In genomic region chr6:251920-252319, GRCh38 we compare ENCODE assay signal across 13 cellular contexts. TPM values are rescaled to one million over a fixed set of nuclear protein-coding genes. Genes with fewer than 3 reads are reported as not detected.
DNase-seq lines count a peak whose midpoint lies in the region; ATAC-seq and TF ChIP-seq lines count a peak whose summit lies in the region.
"Had no signal": no experiment of that assay in that cellular context is flagged by ENCODE, and none has a peak within 500 bp of the region (broad histone marks: within the 10 kb centered on the region; RNA-seq: fewer than 3 reads in every experiment).

No MANE protein-coding gene starts in this region.

- intact Hi-C loops in activated naive CD4-positive, alpha-beta T cell treated with anti-CD3 and anti-CD28 coated beads for 36 hours (cut with micrococcal nuclease): loop anchor here (1.0 to 2.0 kb wide), 7 partner anchors 16 to 63 kb away; no protein-coding TSS in a partner anchor
- intact Hi-C loops in dorsolateral prefrontal cortex (cut with DNase I) (no loop called here), sciatic nerve (cut with DNase I) (no loop called here)

- peak; percentile 98 for ATAC-seq in activated T-helper 17 cell treated with anti-CD3 and anti-CD28 coated beads, Interleukin-2, amount 50 U/mL, for 72 hours (replicated peaks)
- no peak for ATAC-seq in SK-N-SH treated with all-trans-retinoic acid at 6 μM for 48 hours
- ATAC-seq in sciatic nerve: no peak
- ATAC-seq: right cardiac atrium had no signal

- no peak overlapping the region for H3K4me3 ChIP-seq in dorsolateral prefrontal cortex
- H3K4me3 ChIP-seq: transverse colon had no signal

- CTCF ChIA-PET in activated naive CD4-positive, alpha-beta T cell treated with anti-CD3 and anti-CD28 coated beads for 36 hours (lab: Charles Lee): no interaction called here

- H3K4me3 Mint-ChIP-seq in activated naive CD4-positive, alpha-beta T cell treated with anti-CD3 and anti-CD28 coated beads for 36 hours: no peak overlapping the region
- H3K4me3 Mint-ChIP-seq in activated T-helper 17 cell treated with anti-CD3 and anti-CD28 coated beads, Interleukin-2, amount 50 U/mL, for 72 hours: peak overlapping the region; percentile 69
- H3K4me3 Mint-ChIP-seq in stimulated activated naive CD8-positive, alpha-beta T cell treated with anti-CD3 and anti-CD28 coated beads, Interleukin-15, Interleukin-2, amounts not matched to agents 100 ng/mL and 50 ng/mL, for 24 hours: peak overlapping the region; percentile 21

- H3K27ac ChIP-seq in dorsolateral prefrontal cortex: no peak overlapping the region
- H3K27ac ChIP-seq: transverse colon had no signal

- no peak for DNase-seq in activated naive CD4-positive, alpha-beta T cell treated with anti-CD3 and anti-CD28 coated beads for 36 hours
- no peak for DNase-seq in activated naive CD4-positive, alpha-beta T cell treated with Interleukin-2 at 50 U/mL for 16 hours
- DNase-seq in HT1080 (ENCODE audit: low read depth): peak; percentile 71
- no peak for DNase-seq in dorsolateral prefrontal cortex
- DNase-seq in sciatic nerve (ENCODE audit: low spot score): no peak
- DNase-seq: activated effector memory CD4-positive, alpha-beta T cell treated with anti-CD3 and anti-CD28 coated beads, Interleukin-2, amount 50 U/mL, for 16 hours; DND-41; right cardiac atrium; transverse colon had no signal

- no peaks in the 10 kb centered on the region for H3K27me3 ChIP-seq in dorsolateral prefrontal cortex
- H3K27me3 ChIP-seq: transverse colon had no signal

- peaks cover 43% of the 10 kb centered on the region for H3K4me1 Mint-ChIP-seq in activated naive CD4-positive, alpha-beta T cell treated with anti-CD3 and anti-CD28 coated beads for 36 hours (ENCODE audit: low read depth)
- H3K4me1 Mint-ChIP-seq in activated T-helper 17 cell treated with anti-CD3 and anti-CD28 coated beads, Interleukin-2, amount 50 U/mL, for 72 hours: peaks cover 19% of the 10 kb centered on the region
- peaks cover 54% of the 10 kb centered on the region for H3K4me1 Mint-ChIP-seq in stimulated activated naive CD8-positive, alpha-beta T cell treated with anti-CD3 and anti-CD28 coated beads, Interleukin-15, Interleukin-2, amounts not matched to agents 100 ng/mL and 50 ng/mL, for 24 hours (ENCODE audit: low read depth)

- no peaks in the 10 kb centered on the region for H3K27me3 Mint-ChIP-seq in activated naive CD4-positive, alpha-beta T cell treated with anti-CD3 and anti-CD28 coated beads for 36 hours (ENCODE audit: low read depth)
- H3K27me3 Mint-ChIP-seq in activated T-helper 17 cell treated with anti-CD3 and anti-CD28 coated beads, Interleukin-2, amount 50 U/mL, for 72 hours: no peaks in the 10 kb centered on the region
- H3K27me3 Mint-ChIP-seq in stimulated activated naive CD8-positive, alpha-beta T cell treated with anti-CD3 and anti-CD28 coated beads, Interleukin-15, Interleukin-2, amounts not matched to agents 100 ng/mL and 50 ng/mL, for 24 hours: no peaks in the 10 kb centered on the region
- H3K27me3 Mint-ChIP-seq: IgD-negative memory B cell had no signal

- no peak for TF ChIP-seq CTCF in dorsolateral prefrontal cortex (IDR thresholded peaks at IDR 0.05 in 54 of 56, conservative IDR thresholded peaks at IDR 0.05 in 2 of 56; ENCODE audit: low read depth in 1 of 56, partially characterized antibody in 56 of 56)

- peak overlapping the region; percentile 63 for H3K27ac Mint-ChIP-seq in activated naive CD4-positive, alpha-beta T cell treated with anti-CD3 and anti-CD28 coated beads for 36 hours
- peak overlapping the region; percentile 80 for H3K27ac Mint-ChIP-seq in activated T-helper 17 cell treated with anti-CD3 and anti-CD28 coated beads, Interleukin-2, amount 50 U/mL, for 72 hours
- peak overlapping the region; percentile 93 for H3K27ac Mint-ChIP-seq in stimulated activated naive CD8-positive, alpha-beta T cell treated with anti-CD3 and anti-CD28 coated beads, Interleukin-15, Interleukin-2, amounts not matched to agents 100 ng/mL and 50 ng/mL, for 24 hours
- H3K27ac Mint-ChIP-seq: IgD-negative memory B cell had no signal

- no peaks in the 10 kb centered on the region for H3K9me3 Mint-ChIP-seq in activated naive CD4-positive, alpha-beta T cell treated with anti-CD3 and anti-CD28 coated beads for 36 hours
- peaks cover 3% of the 10 kb centered on the region for H3K9me3 Mint-ChIP-seq in activated T-helper 17 cell treated with anti-CD3 and anti-CD28 coated beads, Interleukin-2, amount 50 U/mL, for 72 hours
- H3K9me3 Mint-ChIP-seq in stimulated activated naive CD8-positive, alpha-beta T cell treated with anti-CD3 and anti-CD28 coated beads, Interleukin-15, Interleukin-2, amounts not matched to agents 100 ng/mL and 50 ng/mL, for 24 hours: no peaks in the 10 kb centered on the region
- H3K9me3 Mint-ChIP-seq: IgD-negative memory B cell had no signal

- no peaks in the 10 kb centered on the region for H3K36me3 Mint-ChIP-seq in activated naive CD4-positive, alpha-beta T cell treated with anti-CD3 and anti-CD28 coated beads for 36 hours (ENCODE audit: low read depth)
- H3K36me3 Mint-ChIP-seq in activated T-helper 17 cell treated with anti-CD3 and anti-CD28 coated beads, Interleukin-2, amount 50 U/mL, for 72 hours (ENCODE audit: low read depth): no peaks in the 10 kb centered on the region
- H3K36me3 Mint-ChIP-seq in stimulated activated naive CD8-positive, alpha-beta T cell treated with anti-CD3 and anti-CD28 coated beads, Interleukin-15, Interleukin-2, amounts not matched to agents 100 ng/mL and 50 ng/mL, for 24 hours (ENCODE audit: low read depth): no peaks in the 10 kb centered on the region
- H3K36me3 Mint-ChIP-seq: IgD-negative memory B cell had no signal

TF ChIP-seq in SK-N-SH treated with all-trans-retinoic acid at 6 μM for 48 hours, 23 proteins besides CTCF, POLR2A, EP300 and RAD21 (continues in another document):
- TF ChIP-seq ZNF70 (CRISPR knock-in tag; IDR thresholded peaks at IDR 0.05): no peak
- TF ChIP-seq, protein P1, sequence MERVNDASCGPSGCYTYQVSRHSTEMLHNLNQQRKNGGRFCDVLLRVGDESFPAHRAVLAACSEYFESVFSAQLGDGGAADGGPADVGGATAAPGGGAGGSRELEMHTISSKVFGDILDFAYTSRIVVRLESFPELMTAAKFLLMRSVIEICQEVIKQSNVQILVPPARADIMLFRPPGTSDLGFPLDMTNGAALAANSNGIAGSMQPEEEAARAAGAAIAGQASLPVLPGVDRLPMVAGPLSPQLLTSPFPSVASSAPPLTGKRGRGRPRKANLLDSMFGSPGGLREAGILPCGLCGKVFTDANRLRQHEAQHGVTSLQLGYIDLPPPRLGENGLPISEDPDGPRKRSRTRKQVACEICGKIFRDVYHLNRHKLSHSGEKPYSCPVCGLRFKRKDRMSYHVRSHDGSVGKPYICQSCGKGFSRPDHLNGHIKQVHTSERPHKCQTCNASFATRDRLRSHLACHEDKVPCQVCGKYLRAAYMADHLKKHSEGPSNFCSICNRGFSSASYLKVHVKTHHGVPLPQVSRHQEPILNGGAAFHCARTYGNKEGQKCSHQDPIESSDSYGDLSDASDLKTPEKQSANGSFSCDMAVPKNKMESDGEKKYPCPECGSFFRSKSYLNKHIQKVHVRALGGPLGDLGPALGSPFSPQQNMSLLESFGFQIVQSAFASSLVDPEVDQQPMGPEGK (CRISPR knock-in tag; IDR thresholded peaks at IDR 0.05; ENCODE audit: borderline replicate concordance): no peak
- no peak for TF ChIP-seq ZC3H10 (CRISPR knock-in tag; IDR thresholded peaks at IDR 0.05)
- TF ChIP-seq BACH2 (CRISPR knock-in tag; IDR thresholded peaks at IDR 0.05; ENCODE audit: borderline replicate concordance): no peak
- TF ChIP-seq, protein P2, sequence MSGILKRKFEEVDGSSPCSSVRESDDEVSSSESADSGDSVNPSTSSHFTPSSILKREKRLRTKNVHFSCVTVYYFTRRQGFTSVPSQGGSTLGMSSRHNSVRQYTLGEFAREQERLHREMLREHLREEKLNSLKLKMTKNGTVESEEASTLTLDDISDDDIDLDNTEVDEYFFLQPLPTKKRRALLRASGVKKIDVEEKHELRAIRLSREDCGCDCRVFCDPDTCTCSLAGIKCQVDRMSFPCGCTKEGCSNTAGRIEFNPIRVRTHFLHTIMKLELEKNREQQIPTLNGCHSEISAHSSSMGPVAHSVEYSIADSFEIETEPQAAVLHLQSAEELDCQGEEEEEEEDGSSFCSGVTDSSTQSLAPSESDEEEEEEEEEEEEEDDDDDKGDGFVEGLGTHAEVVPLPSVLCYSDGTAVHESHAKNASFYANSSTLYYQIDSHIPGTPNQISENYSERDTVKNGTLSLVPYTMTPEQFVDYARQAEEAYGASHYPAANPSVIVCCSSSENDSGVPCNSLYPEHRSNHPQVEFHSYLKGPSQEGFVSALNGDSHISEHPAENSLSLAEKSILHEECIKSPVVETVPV (CRISPR knock-in tag; IDR thresholded peaks at IDR 0.05): no peak
- no peak for TF ChIP-seq ISL1 (CRISPR knock-in tag; IDR thresholded peaks at IDR 0.05)
- TF ChIP-seq, protein P3, sequence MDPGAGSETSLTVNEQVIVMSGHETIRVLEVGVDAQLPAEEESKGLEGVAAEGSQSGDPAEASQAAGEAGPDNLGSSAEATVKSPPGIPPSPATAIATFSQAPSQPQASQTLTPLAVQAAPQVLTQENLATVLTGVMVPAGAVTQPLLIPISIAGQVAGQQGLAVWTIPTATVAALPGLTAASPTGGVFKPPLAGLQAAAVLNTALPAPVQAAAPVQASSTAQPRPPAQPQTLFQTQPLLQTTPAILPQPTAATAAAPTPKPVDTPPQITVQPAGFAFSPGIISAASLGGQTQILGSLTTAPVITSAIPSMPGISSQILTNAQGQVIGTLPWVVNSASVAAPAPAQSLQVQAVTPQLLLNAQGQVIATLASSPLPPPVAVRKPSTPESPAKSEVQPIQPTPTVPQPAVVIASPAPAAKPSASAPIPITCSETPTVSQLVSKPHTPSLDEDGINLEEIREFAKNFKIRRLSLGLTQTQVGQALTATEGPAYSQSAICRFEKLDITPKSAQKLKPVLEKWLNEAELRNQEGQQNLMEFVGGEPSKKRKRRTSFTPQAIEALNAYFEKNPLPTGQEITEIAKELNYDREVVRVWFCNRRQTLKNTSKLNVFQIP (CRISPR knock-in tag; IDR thresholded peaks at IDR 0.05; ENCODE audit: borderline replicate concordance, low read depth): no peak

RNA-seq across cellular contexts. Expression of gene DUSP22, which starts 40.4 kb away (rescaled TPM):
- total RNA-seq in activated naive CD4-positive, alpha-beta T cell treated with anti-CD3 and anti-CD28 coated beads for 36 hours: 10 to 100 TPM; 44.6 to 46.9 TPM
- 8.9 and 11.5 TPM in 2 replicates for total RNA-seq in HT1080 (2014; rRNA removed; shearing (Covaris generic))
- polyA plus RNA-seq in HT1080 (2015; cell fraction: cytosol; rRNA removed): 11.0 and 13.2 TPM in 2 replicates
- 17.7 and 17.8 TPM in 2 replicates for polyA plus RNA-seq in HT1080 (2015; cell fraction: nucleus; rRNA removed)
- total RNA-seq in activated T-helper 17 cell treated with anti-CD3 and anti-CD28 coated beads, Interleukin-2, amount 50 U/mL, for 72 hours: 10 to 100 TPM; 23.3 to 27.4 TPM
- total RNA-seq in dorsolateral prefrontal cortex (10 to 100 TPM; 41.2 to 72.5 (median 53.5) TPM), sciatic nerve (62.2 TPM)
